ENCODE assay signal across 16 cellular contexts in the genomic region with DNA sequence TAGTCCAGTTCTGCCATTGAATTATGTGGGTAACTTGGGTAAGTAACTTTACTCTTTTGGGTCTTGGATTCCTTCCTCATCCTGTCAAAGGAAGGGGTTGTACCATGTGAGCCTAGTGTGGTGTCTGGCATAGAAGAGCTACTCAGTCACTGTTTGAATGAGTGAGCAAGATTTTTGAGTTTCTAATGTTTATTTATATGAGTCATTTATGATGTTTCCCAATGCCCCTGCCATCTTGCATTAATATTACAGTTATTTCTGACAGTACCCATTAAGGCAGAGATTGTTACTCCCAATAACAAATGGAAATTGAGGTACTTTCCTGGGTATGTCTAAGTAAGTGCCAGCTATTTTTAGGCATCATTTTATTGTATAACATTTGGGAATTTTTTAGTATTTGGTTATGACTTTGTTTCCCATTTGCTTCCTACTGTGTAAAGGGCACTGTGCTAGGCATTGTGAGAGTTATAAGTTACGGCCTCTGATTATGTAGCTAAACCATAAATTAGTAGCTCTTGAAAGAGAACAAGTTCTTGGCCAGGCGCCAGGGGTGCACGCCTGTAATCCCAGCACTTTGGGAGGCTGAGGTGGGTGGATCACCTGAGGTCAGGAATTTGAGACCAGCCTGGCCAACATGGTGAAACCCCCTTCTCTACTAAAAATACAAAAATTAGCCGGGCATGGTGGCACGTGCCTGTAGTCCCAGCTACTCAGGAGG. TPM values are rescaled to one million over a fixed set of nuclear protein-coding genes. Genes with fewer than 3 reads are reported as not detected.
A peak's percentile ranks its signal among the peaks of the same experiment; 100 is the strongest.
DNase-seq lines count a peak whose midpoint lies in the region; ATAC-seq and TF ChIP-seq lines count a peak whose summit lies in the region.
"Had no signal": no experiment of that assay in that cellular context is flagged by ENCODE, and none has a peak within 500 bp of the region (broad histone marks: within the 10 kb centered on the region; RNA-seq: fewer than 3 reads in every experiment).

No MANE protein-coding gene starts in this region.

- H3K4me3 ChIP-seq in AG09309 (ENCODE audit: control insufficient read depth, low read depth, low read length) = no peak overlapping the region
- H3K4me3 ChIP-seq in fibroblast of pulmonary artery (replicated peaks; ENCODE audit: low read depth, low read length) = no peak overlapping the region

- TF ChIP-seq CTCF in AG09309 (IDR thresholded peaks at IDR 0.05; ENCODE audit: control insufficient read depth, insufficient read depth, low read depth, low read length, missing control alignments) (no peak), HFFc6 (IDR thresholded peaks at IDR 0.05) (no peak), fibroblast of pulmonary artery (IDR thresholded peaks at IDR 0.05; ENCODE audit: low read length, missing control alignments) (no peak)

- peak; percentile 31 for DNase-seq in AG09309 (ENCODE audit: low read depth)
- peak; percentile 56 for DNase-seq in HFFc6
- no peak for DNase-seq in T-helper 17 cell
- peak; percentile 37 for DNase-seq in fibroblast of pulmonary artery (ENCODE audit: low read depth)
- no peak for DNase-seq in T-helper 2 cell
- DNase-seq: amniotic stem cell; left cardiac atrium; NCI-H187; retina; stimulated activated CD4-positive, alpha-beta T cell treated with anti-CD3 and anti-CD28 coated beads, Interleukin-4, amount 100 ng/mL, for 1 hour; stimulated activated naive B cell treated with anti-CD40 and anti-IgM and Interleukin-4, amounts not matched to agents 10 μg/mL and 1 μg/mL and 100 μg/mL, for 72 hours had no signal

- H3K36me3 Mint-ChIP-seq in HFFc6 (ENCODE audit: low read depth) (peaks cover 60% of the 10 kb centered on the region), T-helper 17 cell (ENCODE audit: low read depth) (peaks cover 15% of the 10 kb centered on the region)

- H3K4me1 Mint-ChIP-seq in HFFc6 (ENCODE audit: low read depth) (peaks cover 38% of the 10 kb centered on the region), T-helper 17 cell (peaks cover 30% of the 10 kb centered on the region)
- H3K4me1 Mint-ChIP-seq: B cell had no signal

- H3K27me3 Mint-ChIP-seq in HFFc6 (ENCODE audit: insufficient read depth) = no peaks in the 10 kb centered on the region; the same call in 1 of the 2 replicates
- H3K27me3 Mint-ChIP-seq in T-helper 17 cell = no peaks in the 10 kb centered on the region
- H3K27me3 Mint-ChIP-seq: B cell; stimulated activated naive B cell treated with anti-CD40 and anti-IgM and Interleukin-4, amounts not matched to agents 10 μg/mL and 1 μg/mL and 100 μg/mL, for 72 hours had no signal

- ATAC-seq in T-helper 17 cell (no peak), HG03175 (IDR thresholded peaks at IDR 0.05; ENCODE audit: unreplicated experiment) (no peak), HG02642 (IDR thresholded peaks at IDR 0.05; ENCODE audit: poor library complexity, unreplicated experiment) (no peak), HG03439 (IDR thresholded peaks at IDR 0.05; ENCODE audit: unreplicated experiment) (no peak)
- ATAC-seq: activated CD4-positive, CD25-positive, alpha-beta regulatory T cell treated with anti-CD3 and anti-CD28 coated beads, Interleukin-2, amount 50 U/mL, for 24 hours; stimulated activated naive B cell treated with anti-CD40 and anti-IgM and Interleukin-4, amounts not matched to agents 10 μg/mL and 1 μg/mL and 100 μg/mL, for 72 hours had no signal

- no peaks in the 10 kb centered on the region for H3K9me3 Mint-ChIP-seq in HFFc6
- H3K9me3 Mint-ChIP-seq: stimulated activated naive B cell treated with anti-CD40 and anti-IgM and Interleukin-4, amounts not matched to agents 10 μg/mL and 1 μg/mL and 100 μg/mL, for 72 hours had no signal

- H3K4me3 Mint-ChIP-seq in HFFc6 = no peak overlapping the region
- peak overlapping the region; percentile 15 for H3K4me3 Mint-ChIP-seq in T-helper 17 cell
- H3K4me3 Mint-ChIP-seq: B cell; stimulated activated naive B cell treated with anti-CD40 and anti-IgM and Interleukin-4, amounts not matched to agents 10 μg/mL and 1 μg/mL and 100 μg/mL, for 72 hours had no signal

- H3K9me3 ChIP-seq in T-helper 17 cell (ENCODE audit: control insufficient read depth, low read length, poor library complexity, severe bottlenecking) = no peaks in the 10 kb centered on the region

- H3K27ac Mint-ChIP-seq in HFFc6 (peak overlapping the region; percentile 38), T-helper 17 cell (no peak overlapping the region)
- H3K27ac Mint-ChIP-seq: B cell; stimulated activated naive B cell treated with anti-CD40 and anti-IgM and Interleukin-4, amounts not matched to agents 10 μg/mL and 1 μg/mL and 100 μg/mL, for 72 hours had no signal

RNA-seq across cellular contexts. Expression of a gene that starts 23.5 kb away (rescaled TPM):
- total RNA-seq in HFFc6 (2021; fragmentation: NEBNext Ultra II Directional; extraction: Animal tissue kit (Norgen Biotek cat#: 25700)) = 10 to 100 TPM; 36.0 to 43.7 (median 40.9) TPM
- total RNA-seq in T-helper 17 cell = 100 to 1,000 TPM; 132 to 171 TPM

RNA-seq across cellular contexts. Expression of a gene that starts 51.7 kb away (rescaled TPM):
- total RNA-seq in HFFc6 (2021; fragmentation: NEBNext Ultra II Directional; extraction: Animal tissue kit (Norgen Biotek cat#: 25700)) = 1,000 to 10,000 TPM; 1,680 to 2,112 (median 1,953) TPM
- total RNA-seq in T-helper 17 cell = 1,000 to 10,000 TPM; 1,887 to 2,036 TPM

RNA-seq across cellular contexts. Expression of a gene that starts 51.8 kb away (rescaled TPM):
- 10 to 100 TPM; 10.9 to 13.5 (median 11.6) TPM for total RNA-seq in HFFc6 (2021; fragmentation: NEBNext Ultra II Directional; extraction: Animal tissue kit (Norgen Biotek cat#: 25700))
- total RNA-seq in T-helper 17 cell = 1 to 10 TPM; 2.6 to 2.7 TPM

Comparison
In these comparisons a context has a peak if more than half of its experiments do, and no peak if none do; other contexts are left out.
1. DNase-seq: peak in AG09309 (single experiment), HFFc6 (single experiment) and fibroblast of pulmonary artery (single experiment); none in T-helper 17 cell (0 of 3) and T-helper 2 cell (0 of 5).